ENCODE assay signal across 1 cellular context in the genomic region with DNA sequence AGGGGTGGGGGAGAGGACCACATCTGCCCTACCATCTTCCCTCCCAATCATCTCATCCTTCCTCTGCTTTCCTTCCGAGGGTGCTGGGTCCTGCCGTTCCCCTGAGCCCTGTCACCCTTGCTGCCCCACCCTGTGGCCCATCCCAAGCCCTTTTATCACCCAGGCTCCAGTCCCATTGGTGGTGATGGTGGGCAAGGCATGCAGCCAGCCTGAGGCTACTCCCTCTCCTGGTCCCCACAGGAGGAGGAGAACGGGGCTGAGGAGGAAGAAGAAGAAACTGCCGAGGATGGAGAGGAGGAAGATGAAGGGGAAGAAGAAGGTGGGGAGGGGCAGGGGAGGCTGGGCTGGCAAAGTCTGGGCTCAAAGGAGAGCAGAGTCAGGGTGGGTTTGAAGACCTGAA.
TF ChIP-seq lines count a peak whose summit lies in the region.

No MANE protein-coding gene starts in this region.

TF ChIP-seq in A549, 52 proteins besides CTCF, POLR2A, EP300 and RAD21:
- no peak for TF ChIP-seq GATA3 (IDR thresholded peaks at IDR 0.05; ENCODE audit: borderline replicate concordance)
- TF ChIP-seq ZC3H11A (IDR thresholded peaks at IDR 0.05), result no peak
- TF ChIP-seq ESRRA (IDR thresholded peaks at IDR 0.05; ENCODE audit: borderline replicate concordance, low read length), result no peak
- TF ChIP-seq, protein P1, sequence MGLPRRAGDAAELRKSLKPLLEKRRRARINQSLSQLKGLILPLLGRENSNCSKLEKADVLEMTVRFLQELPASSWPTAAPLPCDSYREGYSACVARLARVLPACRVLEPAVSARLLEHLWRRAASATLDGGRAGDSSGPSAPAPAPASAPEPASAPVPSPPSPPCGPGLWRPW (IDR thresholded peaks at IDR 0.05), result no peak
- TF ChIP-seq NR3C1 (IDR thresholded peaks at IDR 0.05), result no peak
- TF ChIP-seq, protein P2, sequence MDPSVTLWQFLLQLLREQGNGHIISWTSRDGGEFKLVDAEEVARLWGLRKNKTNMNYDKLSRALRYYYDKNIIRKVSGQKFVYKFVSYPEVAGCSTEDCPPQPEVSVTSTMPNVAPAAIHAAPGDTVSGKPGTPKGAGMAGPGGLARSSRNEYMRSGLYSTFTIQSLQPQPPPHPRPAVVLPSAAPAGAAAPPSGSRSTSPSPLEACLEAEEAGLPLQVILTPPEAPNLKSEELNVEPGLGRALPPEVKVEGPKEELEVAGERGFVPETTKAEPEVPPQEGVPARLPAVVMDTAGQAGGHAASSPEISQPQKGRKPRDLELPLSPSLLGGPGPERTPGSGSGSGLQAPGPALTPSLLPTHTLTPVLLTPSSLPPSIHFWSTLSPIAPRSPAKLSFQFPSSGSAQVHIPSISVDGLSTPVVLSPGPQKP (IDR thresholded peaks at IDR 0.05; ENCODE audit: low read depth, low read length), result no peak
- TF ChIP-seq CBX2 (IDR thresholded peaks at IDR 0.05; ENCODE audit: borderline replicate concordance, low read depth), result no peak
- TF ChIP-seq CHD4 (IDR thresholded peaks at IDR 0.05; ENCODE audit: borderline replicate concordance), result no peak
- TF ChIP-seq, protein P3, sequence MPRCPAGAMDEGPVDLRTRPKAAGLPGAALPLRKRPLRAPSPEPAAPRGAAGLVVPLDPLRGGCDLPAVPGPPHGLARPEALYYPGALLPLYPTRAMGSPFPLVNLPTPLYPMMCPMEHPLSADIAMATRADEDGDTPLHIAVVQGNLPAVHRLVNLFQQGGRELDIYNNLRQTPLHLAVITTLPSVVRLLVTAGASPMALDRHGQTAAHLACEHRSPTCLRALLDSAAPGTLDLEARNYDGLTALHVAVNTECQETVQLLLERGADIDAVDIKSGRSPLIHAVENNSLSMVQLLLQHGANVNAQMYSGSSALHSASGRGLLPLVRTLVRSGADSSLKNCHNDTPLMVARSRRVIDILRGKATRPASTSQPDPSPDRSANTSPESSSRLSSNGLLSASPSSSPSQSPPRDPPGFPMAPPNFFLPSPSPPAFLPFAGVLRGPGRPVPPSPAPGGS (IDR thresholded peaks at IDR 0.05), result no peak
- no peak for TF ChIP-seq HOXA7 (CRISPR knock-in tag; IDR thresholded peaks at IDR 0.05)
- no peak for TF ChIP-seq RCOR1 (IDR thresholded peaks at IDR 0.05; ENCODE audit: low read depth, low read length)
- no peak for TF ChIP-seq RARB (CRISPR knock-in tag; IDR thresholded peaks at IDR 0.05)
- TF ChIP-seq, protein P4, sequence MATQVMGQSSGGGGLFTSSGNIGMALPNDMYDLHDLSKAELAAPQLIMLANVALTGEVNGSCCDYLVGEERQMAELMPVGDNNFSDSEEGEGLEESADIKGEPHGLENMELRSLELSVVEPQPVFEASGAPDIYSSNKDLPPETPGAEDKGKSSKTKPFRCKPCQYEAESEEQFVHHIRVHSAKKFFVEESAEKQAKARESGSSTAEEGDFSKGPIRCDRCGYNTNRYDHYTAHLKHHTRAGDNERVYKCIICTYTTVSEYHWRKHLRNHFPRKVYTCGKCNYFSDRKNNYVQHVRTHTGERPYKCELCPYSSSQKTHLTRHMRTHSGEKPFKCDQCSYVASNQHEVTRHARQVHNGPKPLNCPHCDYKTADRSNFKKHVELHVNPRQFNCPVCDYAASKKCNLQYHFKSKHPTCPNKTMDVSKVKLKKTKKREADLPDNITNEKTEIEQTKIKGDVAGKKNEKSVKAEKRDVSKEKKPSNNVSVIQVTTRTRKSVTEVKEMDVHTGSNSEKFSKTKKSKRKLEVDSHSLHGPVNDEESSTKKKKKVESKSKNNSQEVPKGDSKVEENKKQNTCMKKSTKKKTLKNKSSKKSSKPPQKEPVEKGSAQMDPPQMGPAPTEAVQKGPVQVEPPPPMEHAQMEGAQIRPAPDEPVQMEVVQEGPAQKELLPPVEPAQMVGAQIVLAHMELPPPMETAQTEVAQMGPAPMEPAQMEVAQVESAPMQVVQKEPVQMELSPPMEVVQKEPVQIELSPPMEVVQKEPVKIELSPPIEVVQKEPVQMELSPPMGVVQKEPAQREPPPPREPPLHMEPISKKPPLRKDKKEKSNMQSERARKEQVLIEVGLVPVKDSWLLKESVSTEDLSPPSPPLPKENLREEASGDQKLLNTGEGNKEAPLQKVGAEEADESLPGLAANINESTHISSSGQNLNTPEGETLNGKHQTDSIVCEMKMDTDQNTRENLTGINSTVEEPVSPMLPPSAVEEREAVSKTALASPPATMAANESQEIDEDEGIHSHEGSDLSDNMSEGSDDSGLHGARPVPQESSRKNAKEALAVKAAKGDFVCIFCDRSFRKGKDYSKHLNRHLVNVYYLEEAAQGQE (IDR thresholded peaks at IDR 0.05), result no peak
